8 cellular contexts compared by ENCODE assay signal in genomic region chr16:57736419-57737281, GRCh38. TPM values are rescaled to one million over a fixed set of nuclear protein-coding genes. Genes with fewer than 3 reads are reported as not detected.
A peak's percentile ranks its signal among the peaks of the same experiment; 100 is the strongest.
DNase-seq lines count a peak whose midpoint lies in the region; ATAC-seq lines count a peak whose summit lies in the region.

No MANE protein-coding gene starts in this region.

- no peak for ATAC-seq in GM21529 (IDR thresholded peaks at IDR 0.05; ENCODE audit: unreplicated experiment)

- H3K36me3 ChIP-seq in mucosa of stomach (ENCODE audit: control insufficient read depth, insufficient read depth, low read length): no peaks in the 10 kb centered on the region

- H3K9me3 ChIP-seq in mucosa of stomach (ENCODE audit: control insufficient read depth, low read length): no peaks in the 10 kb centered on the region

- H3K4me3 ChIP-seq in mucosa of stomach (ENCODE audit: low read length): peak overlapping the region; percentile 45

- peaks cover 20% of the 10 kb centered on the region for H3K4me1 ChIP-seq in mucosa of stomach (ENCODE audit: control insufficient read depth, insufficient read depth, low read length)

- peak overlapping the region; percentile 48 for H3K27ac ChIP-seq in temporal lobe (ENCODE audit: low read depth, low read length)

- no peaks in the 10 kb centered on the region for H3K27me3 ChIP-seq in mucosa of stomach (ENCODE audit: control insufficient read depth, insufficient read depth, low read length)

- H3K9ac ChIP-seq in mucosa of stomach (ENCODE audit: low read length): peak overlapping the region; percentile 71

- DNase-seq in activated gamma-delta T cell treated with Interleukin-2 at 50 U/mL for 16 hours (peak; percentile 23), activated gamma-delta T cell (lab: John Stamatoyannopoulos, UW) (no peak), NCI-H2171 treated with DMSO at 0.1 percent for 48 hours (lab: John Stamatoyannopoulos, UW) (peak; percentile 79), epidermal melanocyte (ENCODE audit: insufficient read length, low spot score) (peak; percentile 77)
- peak; percentile 71 for DNase-seq in activated CD8-positive, alpha-beta memory T cell treated with anti-CD3 and anti-CD28 coated beads for 24 hours

RNA-seq across cellular contexts. Expression of gene KATNB1, which starts 1.1 kb away (rescaled TPM):
- total RNA-seq in temporal lobe: 34.4 TPM

RNA-seq across cellular contexts. Expression of gene DRC7, which starts 42.0 kb away (rescaled TPM):
- 0.74 TPM for total RNA-seq in temporal lobe
